8 cellular contexts compared by ENCODE assay signal in the genomic region with DNA sequence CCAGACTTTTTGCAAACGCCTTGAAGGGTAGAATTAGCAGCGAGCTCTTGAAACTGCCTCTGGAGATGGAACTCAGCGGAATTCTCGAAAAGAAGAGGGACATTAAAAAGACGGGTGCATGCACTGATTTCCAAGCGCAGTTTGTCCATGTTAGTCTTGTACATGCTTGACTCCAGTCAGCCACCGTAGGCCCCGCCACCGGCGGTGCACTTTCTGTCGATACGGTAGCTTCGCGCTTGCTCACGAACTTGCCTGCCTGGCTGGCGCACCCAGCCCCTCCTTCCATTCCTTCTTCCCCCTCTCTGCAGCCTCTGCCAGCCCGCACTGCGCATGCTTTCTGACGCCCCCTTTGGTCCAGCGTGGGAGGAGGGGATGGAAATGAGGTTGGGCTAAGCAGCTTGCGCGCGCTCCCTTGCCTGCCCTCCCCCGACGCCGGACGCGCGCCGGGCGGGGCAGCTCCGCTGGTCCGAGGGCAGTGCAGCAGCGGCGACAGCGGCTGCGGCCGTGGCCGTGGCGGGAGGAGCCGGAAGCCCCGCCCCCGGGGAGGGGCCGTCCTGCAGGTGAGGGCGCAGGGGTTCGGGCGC. TPM values are rescaled to one million over a fixed set of nuclear protein-coding genes. Genes with fewer than 3 reads are reported as not detected.
A peak's percentile ranks its signal among the peaks of the same experiment; 100 is the strongest.
DNase-seq lines count a peak whose midpoint lies in the region; ATAC-seq and TF ChIP-seq lines count a peak whose summit lies in the region.

A gene with protein sequence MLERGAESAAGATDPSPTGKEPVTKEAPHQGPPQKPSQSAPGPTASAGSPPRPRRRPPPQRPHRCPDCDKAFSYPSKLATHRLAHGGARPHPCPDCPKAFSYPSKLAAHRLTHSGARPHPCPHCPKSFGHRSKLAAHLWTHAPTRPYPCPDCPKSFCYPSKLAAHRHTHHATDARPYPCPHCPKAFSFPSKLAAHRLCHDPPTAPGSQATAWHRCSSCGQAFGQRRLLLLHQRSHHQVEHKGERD (plus strand): TSS at position 227 of the 584 bp plus-strand sequence. CDS start 1,235 bp downstream, outside the sequence.

- H3K36me3 ChIP-seq in HUES6 (ENCODE audit: control insufficient read depth, insufficient read depth, low read length) (peaks cover 6% of the 10 kb centered on the region; the same call in 1 of the 2 replicates), OCI-LY7 (ENCODE audit: insufficient read depth, low read length) (peaks cover 8% of the 10 kb centered on the region), mucosa of stomach (ENCODE audit: control insufficient read depth, insufficient read depth, low read length) (no peaks in the 10 kb centered on the region)

- peak within 1 kb of the TSS; percentile 80 for H3K4me2 ChIP-seq in OCI-LY7 (ENCODE audit: low read length)

- no peaks in the 10 kb centered on the region for H3K9me2 ChIP-seq in OCI-LY7 (ENCODE audit: insufficient read depth, low read length)

- intact Hi-C loops in Calu3 (cut with micrococcal nuclease; ENCODE audit: unreplicated experiment), result no loop called here
- intact Hi-C loops in OCI-LY7 (cut with micrococcal nuclease; ENCODE audit: unreplicated experiment), result loop anchor here (10.0 kb wide), 1 partner anchor 62 kb away; a partner anchor contains a TSS

- POLR2A ChIA-PET in OCI-LY7 (lab: Charles Lee), result interaction anchor here (0.6 kb wide), 2 partner anchors 26 to 244 kb away, joined by 3 read pairs; no protein-coding TSS in a partner anchor

- peak within 1 kb of the TSS; percentile 73 for H3K4me3 ChIP-seq in HUES6 (ENCODE audit: low read depth, low read length)
- peak within 1 kb of the TSS; percentile 61 for H3K4me3 ChIP-seq in OCI-LY7 (ENCODE audit: low read depth, low read length, poor library complexity, severe bottlenecking)
- peak within 1 kb of the TSS; percentile 64 for H3K4me3 ChIP-seq in epithelial cell of proximal tubule (ENCODE audit: low read depth, low read length)
- peak within 1 kb of the TSS; percentile 37 for H3K4me3 ChIP-seq in mucosa of stomach (ENCODE audit: low read length)

- no peaks in the 10 kb centered on the region for H3K4me1 Mint-ChIP-seq in Calu3 (ENCODE audit: low read depth, unreplicated experiment)

- H4K20me1 ChIP-seq in OCI-LY7 (ENCODE audit: insufficient read depth, low read length), result no peaks in the 10 kb centered on the region

- ATAC-seq in GM21423 (IDR thresholded peaks at IDR 0.05; ENCODE audit: unreplicated experiment), result peak; percentile 65

- no peaks in the 10 kb centered on the region for H3K9me3 Mint-ChIP-seq in Calu3 (ENCODE audit: low read depth, unreplicated experiment)

- H3K27ac ChIP-seq in HUES6 (ENCODE audit: low read depth, low read length) (no peak within 1 kb of the TSS), OCI-LY7 (ENCODE audit: low read depth, low read length, poor library complexity, severe bottlenecking) (peak within 1 kb of the TSS; percentile 40)

- TF ChIP-seq CTCF in Calu3 (IDR thresholded peaks at IDR 0.05; ENCODE audit: unreplicated experiment), result no peak
- TF ChIP-seq CTCF in OCI-LY7 (conservative IDR thresholded peaks at IDR 0.05; ENCODE audit: low read length), result no peak
- TF ChIP-seq CTCF in epithelial cell of proximal tubule (conservative IDR thresholded peaks at IDR 0.05; ENCODE audit: low read depth, low read length), result no peak

- BruUV-seq in Calu3 (replicated peaks; lab: Mats Ljungman, UMichigan) (no TSS peak), OCI-LY7 (replicated peaks; lab: Mats Ljungman, UMichigan) (no TSS peak)

- CTCF ChIA-PET in Calu3 (lab: Charles Lee), result interaction anchor here (0.6 to 1.7 kb wide), 8 partner anchors 14 to 1147 kb away, joined by 3 to 13 read pairs (median 4); no protein-coding TSS in a partner anchor
- CTCF ChIA-PET in OCI-LY7 (lab: Charles Lee; ENCODE audit: unreplicated experiment), result interaction anchor here (0.6 kb wide), 1 partner anchor 15 kb away, joined by 3 read pairs; no protein-coding TSS in a partner anchor

- H3K9ac ChIP-seq in HUES6 (ENCODE audit: low read length), result peak within 1 kb of the TSS; percentile 18
- H3K9ac ChIP-seq in mucosa of stomach (ENCODE audit: low read length), result peak within 1 kb of the TSS; percentile 50

- H3K36me3 Mint-ChIP-seq in Calu3 (ENCODE audit: insufficient read depth, unreplicated experiment), result peaks cover 31% of the 10 kb centered on the region

- peaks cover 9% of the 10 kb centered on the region; the same call in 1 of the 2 replicates for H3K4me1 ChIP-seq in HUES6 (ENCODE audit: control insufficient read depth, insufficient read depth, low read length)
- H3K4me1 ChIP-seq in OCI-LY7 (ENCODE audit: insufficient read depth, low read length, poor library complexity, severe bottlenecking), result peaks cover 20% of the 10 kb centered on the region
- peaks cover 17% of the 10 kb centered on the region for H3K4me1 ChIP-seq in mucosa of stomach (ENCODE audit: control insufficient read depth, insufficient read depth, low read length)

- DNase-seq in Calu3 (peak; percentile 96), OCI-LY7 (ENCODE audit: low spot score) (peak; percentile 75), activated T-cell treated with anti-CD3 and anti-CD28 coated beads for 4 hours (peak; percentile 80), epithelial cell of proximal tubule (ENCODE audit: low read depth) (no peak)
- DNase-seq in stimulated activated CD8-positive, alpha-beta memory T cell treated with anti-CD3 and anti-CD28 coated beads, Interleukin-4, amount 100 ng/mL, for 48 hours, result peak; percentile 93

- no peaks in the 10 kb centered on the region for H3K27me3 Mint-ChIP-seq in Calu3 (ENCODE audit: unreplicated experiment)

- H3K79me2 ChIP-seq in OCI-LY7 (ENCODE audit: insufficient read depth, low read depth, low read length), result no peaks in the 10 kb centered on the region

- 0 out of 2 replicates have a peak, but pooled peaks cover 2% of the 10 kb centered on the region for H3K27me3 ChIP-seq in HUES6 (ENCODE audit: control insufficient read depth, insufficient read depth, low read length)
- no peaks in the 10 kb centered on the region for H3K27me3 ChIP-seq in mucosa of stomach (ENCODE audit: control insufficient read depth, insufficient read depth, low read length)

- H3K4me3 Mint-ChIP-seq in Calu3 (ENCODE audit: low read depth, unreplicated experiment), result peak within 1 kb of the TSS; percentile 79

- peak within 1 kb of the TSS; percentile 68 for H3K27ac Mint-ChIP-seq in Calu3 (ENCODE audit: unreplicated experiment)

- no peaks in the 10 kb centered on the region for H3K9me3 ChIP-seq in HUES6 (ENCODE audit: control insufficient read depth, insufficient read depth, low read depth, low read length)
- no peaks in the 10 kb centered on the region for H3K9me3 ChIP-seq in OCI-LY7 (ENCODE audit: low read length)
- H3K9me3 ChIP-seq in mucosa of stomach (ENCODE audit: control insufficient read depth, low read length), result no peaks in the 10 kb centered on the region

- peak within 1 kb of the TSS; percentile 60; the same call in 1 of the 2 replicates for H2AFZ ChIP-seq in OCI-LY7 (ENCODE audit: low read length)

RNA-seq across cellular contexts. Expression of the gene that starts here (rescaled TPM):
- total RNA-seq in Calu3 (2022) (2.2 and 2.8 TPM in 2 replicates), OCI-LY7 (2022) (2.0 and 2.7 TPM in 2 replicates), epithelial cell of proximal tubule (not detected in 2 replicates)
- total RNA-seq in OCI-LY7 (2014; rRNA removed; shearing (Covaris generic)), result not detected in 2 replicates
